ENCODE assay signal across 2 cellular contexts in the genomic region with DNA sequence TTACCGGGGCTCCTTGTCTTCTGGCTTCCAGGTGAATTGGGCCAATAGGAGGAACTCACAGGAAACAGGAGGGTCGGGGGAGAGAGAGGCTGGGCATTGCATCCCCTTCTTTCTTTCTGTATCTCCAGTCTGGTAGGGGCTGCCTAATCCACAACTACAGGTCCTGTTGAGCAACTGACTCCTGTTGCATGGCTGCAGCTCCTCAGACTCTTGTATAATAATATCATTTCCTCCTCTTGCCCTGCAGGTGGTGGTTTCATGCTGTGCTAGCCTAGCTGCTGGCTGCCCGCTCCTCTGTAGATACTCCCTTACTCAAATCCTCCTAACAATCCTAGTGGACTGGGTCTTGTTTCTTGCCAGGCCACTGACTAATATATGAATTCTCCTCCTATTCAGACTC.
TF ChIP-seq lines count a peak whose summit lies in the region.

No MANE protein-coding gene starts in this region.

TF ChIP-seq in HepG2, 621 proteins besides CTCF, POLR2A, EP300 and RAD21:
- TF ChIP-seq RELA (CRISPR knock-in tag; IDR thresholded peaks at IDR 0.05) (no peak), ZBTB1 (CRISPR knock-in tag; IDR thresholded peaks at IDR 0.05; ENCODE audit: borderline replicate concordance) (no peak), ZSCAN9 (CRISPR knock-in tag; IDR thresholded peaks at IDR 0.05; ENCODE audit: borderline replicate concordance) (no peak), CHCHD3 (CRISPR knock-in tag; IDR thresholded peaks at IDR 0.05) (no peak), ZNF282 (IDR thresholded peaks at IDR 0.05; ENCODE audit: partially characterized antibody) (no peak), ZNF557 (CRISPR knock-in tag; IDR thresholded peaks at IDR 0.05) (no peak)
- TF ChIP-seq, protein P1, sequence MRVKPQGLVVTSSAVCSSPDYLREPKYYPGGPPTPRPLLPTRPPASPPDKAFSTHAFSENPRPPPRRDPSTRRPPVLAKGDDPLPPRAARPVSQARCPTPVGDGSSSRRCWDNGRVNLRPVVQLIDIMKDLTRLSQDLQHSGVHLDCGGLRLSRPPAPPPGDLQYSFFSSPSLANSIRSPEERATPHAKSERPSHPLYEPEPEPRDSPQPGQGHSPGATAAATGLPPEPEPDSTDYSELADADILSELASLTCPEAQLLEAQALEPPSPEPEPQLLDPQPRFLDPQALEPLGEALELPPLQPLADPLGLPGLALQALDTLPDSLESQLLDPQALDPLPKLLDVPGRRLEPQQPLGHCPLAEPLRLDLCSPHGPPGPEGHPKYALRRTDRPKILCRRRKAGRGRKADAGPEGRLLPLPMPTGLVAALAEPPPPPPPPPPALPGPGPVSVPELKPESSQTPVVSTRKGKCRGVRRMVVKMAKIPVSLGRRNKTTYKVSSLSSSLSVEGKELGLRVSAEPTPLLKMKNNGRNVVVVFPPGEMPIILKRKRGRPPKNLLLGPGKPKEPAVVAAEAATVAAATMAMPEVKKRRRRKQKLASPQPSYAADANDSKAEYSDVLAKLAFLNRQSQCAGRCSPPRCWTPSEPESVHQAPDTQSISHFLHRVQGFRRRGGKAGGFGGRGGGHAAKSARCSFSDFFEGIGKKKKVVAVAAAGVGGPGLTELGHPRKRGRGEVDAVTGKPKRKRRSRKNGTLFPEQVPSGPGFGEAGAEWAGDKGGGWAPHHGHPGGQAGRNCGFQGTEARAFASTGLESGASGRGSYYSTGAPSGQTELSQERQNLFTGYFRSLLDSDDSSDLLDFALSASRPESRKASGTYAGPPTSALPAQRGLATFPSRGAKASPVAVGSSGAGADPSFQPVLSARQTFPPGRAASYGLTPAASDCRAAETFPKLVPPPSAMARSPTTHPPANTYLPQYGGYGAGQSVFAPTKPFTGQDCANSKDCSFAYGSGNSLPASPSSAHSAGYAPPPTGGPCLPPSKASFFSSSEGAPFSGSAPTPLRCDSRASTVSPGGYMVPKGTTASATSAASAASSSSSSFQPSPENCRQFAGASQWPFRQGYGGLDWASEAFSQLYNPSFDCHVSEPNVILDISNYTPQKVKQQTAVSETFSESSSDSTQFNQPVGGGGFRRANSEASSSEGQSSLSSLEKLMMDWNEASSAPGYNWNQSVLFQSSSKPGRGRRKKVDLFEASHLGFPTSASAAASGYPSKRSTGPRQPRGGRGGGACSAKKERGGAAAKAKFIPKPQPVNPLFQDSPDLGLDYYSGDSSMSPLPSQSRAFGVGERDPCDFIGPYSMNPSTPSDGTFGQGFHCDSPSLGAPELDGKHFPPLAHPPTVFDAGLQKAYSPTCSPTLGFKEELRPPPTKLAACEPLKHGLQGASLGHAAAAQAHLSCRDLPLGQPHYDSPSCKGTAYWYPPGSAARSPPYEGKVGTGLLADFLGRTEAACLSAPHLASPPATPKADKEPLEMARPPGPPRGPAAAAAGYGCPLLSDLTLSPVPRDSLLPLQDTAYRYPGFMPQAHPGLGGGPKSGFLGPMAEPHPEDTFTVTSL (CRISPR knock-in tag; IDR thresholded peaks at IDR 0.05; ENCODE audit: borderline replicate concordance) = no peak

TF ChIP-seq in H1, 55 proteins besides CTCF, POLR2A, EP300 and RAD21:
- TF ChIP-seq, protein P2, sequence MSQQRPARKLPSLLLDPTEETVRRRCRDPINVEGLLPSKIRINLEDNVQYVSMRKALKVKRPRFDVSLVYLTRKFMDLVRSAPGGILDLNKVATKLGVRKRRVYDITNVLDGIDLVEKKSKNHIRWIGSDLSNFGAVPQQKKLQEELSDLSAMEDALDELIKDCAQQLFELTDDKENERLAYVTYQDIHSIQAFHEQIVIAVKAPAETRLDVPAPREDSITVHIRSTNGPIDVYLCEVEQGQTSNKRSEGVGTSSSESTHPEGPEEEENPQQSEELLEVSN (IDR thresholded peaks at IDR 0.05) = no peak
- TF ChIP-seq CEBPB (IDR thresholded peaks at IDR 0.05; ENCODE audit: low read depth, low read length) = peak; percentile 85; the same call in 1 of the 2 replicates
